Comparison of ENCODE assay signal across 8 cellular contexts in genomic region chr19:45153339-45154063, GRCh38. TPM values are rescaled to one million over a fixed set of nuclear protein-coding genes. Genes with fewer than 3 reads are reported as not detected.
DNase-seq lines count a peak whose midpoint lies in the region; ATAC-seq and TF ChIP-seq lines count a peak whose summit lies in the region.

No MANE protein-coding gene starts in this region.

- H3K9me3 ChIP-seq in colonic mucosa = no peaks in the 10 kb centered on the region
- no peaks in the 10 kb centered on the region for H3K9me3 ChIP-seq in right lobe of liver

- H3K27ac ChIP-seq in colonic mucosa (no peak overlapping the region), right lobe of liver (no peak overlapping the region)

- H3K4me3 ChIP-seq in GM12875 (ENCODE audit: low read depth, low read length) (peak overlapping the region; percentile 16), colonic mucosa (peak overlapping the region; percentile 25), right lobe of liver (peak overlapping the region in 1 of 3 donors; percentile 24)

- H3K36me3 ChIP-seq in colonic mucosa = no peaks in the 10 kb centered on the region
- H3K36me3 ChIP-seq in right lobe of liver = no peaks in the 10 kb centered on the region

- 1% methylated on average over 14 of the region's 69 CpGs for WGBS in right lobe of liver (ENCODE audit: insufficient coverage, low coverage, low lambda C conversion rate, missing lambda C conversion rate)

- DNase-seq in T-helper 9 cell (peak; percentile 26), colonic mucosa (peak; percentile 35), right lobe of liver (peak in 1 of 3 donors; percentile 49), A172 (ENCODE audit: low spot score) (no peak)
- DNase-seq in stimulated activated CD8-positive, alpha-beta memory T cell treated with anti-CD3 and anti-CD28 coated beads, Interleukin-4, amount 100 ng/mL, for 48 hours = peak; percentile 46

- H3K9ac ChIP-seq in colonic mucosa (ENCODE audit: low read depth in 2 of 2, low read length in 2 of 2) = peak overlapping the region in 1 of 2 donors; percentile 12

- TF ChIP-seq POLR2A in right lobe of liver (IDR thresholded peaks at IDR 0.05) = no peak

- H3K4me1 ChIP-seq in colonic mucosa (peaks cover 22% of the 10 kb centered on the region), right lobe of liver (peaks cover 0 to 20% (median 8%) of the 10 kb centered on the region in 4 donors)

- ATAC-seq in right lobe of liver = peak; percentile 18 to 42 (median 32)
- ATAC-seq in GM19351 (IDR thresholded peaks at IDR 0.05; ENCODE audit: unreplicated experiment) = no peak
- no peak for ATAC-seq in HG03342 (IDR thresholded peaks at IDR 0.05; ENCODE audit: unreplicated experiment)

- H3K27me3 ChIP-seq in colonic mucosa (peaks cover 34% of the 10 kb centered on the region), right lobe of liver (peaks cover 0 to 24% of the 10 kb centered on the region in 2 donors)

- intact Hi-C loops in colonic mucosa (cut with DNase I) (no loop called here), right lobe of liver (cut with DNase I) (loop anchor here in 1 of 2 donors (10.0 kb wide), 1 partner anchor 191 kb away; the partner anchor contains the start of gene KLC3)

- no peak for TF ChIP-seq CTCF in GM12875 (IDR thresholded peaks at IDR 0.05; ENCODE audit: borderline replicate concordance, insufficient read depth, low read depth, low read length)
- no peak for TF ChIP-seq CTCF in colonic mucosa (IDR thresholded peaks at IDR 0.05)
- no peak for TF ChIP-seq CTCF in right lobe of liver (IDR thresholded peaks at IDR 0.05)

RNA-seq across cellular contexts. Expression of gene NKPD1, which starts 7.3 kb away (rescaled TPM):
- total RNA-seq in colonic mucosa = under 1 TPM in 1 of 2 donors, not detected in 1; 0.07 TPM
- under 1 TPM in 1 of 6 experiments, not detected in 5; 0.06 TPM for total RNA-seq in right lobe of liver
- not detected in 2 replicates for total RNA-seq in A172 (2014; rRNA removed; shearing (Covaris generic))

RNA-seq across cellular contexts. Expression of gene TRAPPC6A, which starts 24.5 kb away (rescaled TPM):
- total RNA-seq in colonic mucosa = 10 to 100 TPM; 17.2 to 35.2 TPM
- 10 to 100 TPM; 13.1 to 33.3 (median 23.7) TPM for total RNA-seq in right lobe of liver
- total RNA-seq in A172 (2014; rRNA removed; shearing (Covaris generic)) = 6.9 TPM in 2 replicates

RNA-seq across cellular contexts. Expression of gene BLOC1S3, which starts 25.1 kb away (rescaled TPM):
- total RNA-seq in colonic mucosa (10 to 100 TPM; 10.4 to 15.9 TPM), right lobe of liver (10 to 100 TPM in 1 of 6 experiments, 1 to 10 TPM in 5; 4.7 to 17.0 (median 6.1) TPM)
- 0.19 and 4.7 TPM in 2 replicates for total RNA-seq in A172 (2014; rRNA removed; shearing (Covaris generic))

Comparison
In these comparisons a context has a peak if more than half of its experiments do, and no peak if none do; other contexts are left out.
1. ATAC-seq: peak in right lobe of liver (4 of 4); none in GM19351 (single experiment) and HG03342 (single experiment).